22 cellular contexts compared by ENCODE assay signal in the genomic region with DNA sequence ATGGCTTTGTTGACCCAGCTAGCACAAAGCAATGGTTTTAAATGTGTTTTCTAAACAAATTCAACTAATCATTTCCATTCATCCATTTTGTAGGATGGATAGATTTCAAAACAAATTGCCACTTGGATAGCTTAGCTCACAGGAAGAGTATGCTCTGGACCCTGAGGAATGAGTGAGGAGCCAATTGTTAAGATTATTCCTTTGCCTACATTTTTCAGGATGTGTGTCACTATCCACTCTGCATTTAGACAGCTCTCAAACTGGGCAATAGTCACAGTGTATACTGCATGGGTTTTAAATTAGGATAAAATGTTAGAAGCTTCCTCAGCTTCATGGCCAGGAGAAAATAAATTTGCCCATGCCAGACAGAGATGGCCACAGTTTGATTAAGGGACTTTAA.
"Had no signal": no experiment of that assay in that cellular context is flagged by ENCODE, and none has a peak within 500 bp of the region (broad histone marks: within the 10 kb centered on the region; RNA-seq: fewer than 3 reads in every experiment).

No MANE protein-coding gene starts in this region.

- H3K27me3 ChIP-seq: body of pancreas, cardiac muscle cell, left lung, tibial artery had no signal

- H3K9me3 Mint-ChIP-seq: activated naive CD8-positive, alpha-beta T cell treated with anti-CD3 and anti-CD28 coated beads for 36 hours; activated T-cell treated with anti-CD3 and anti-CD28 coated beads, Interleukin-2, amount 50 U/mL, for 24 hours; activated T-helper 2 cell treated with anti-CD3 and anti-CD28 coated beads, Interferon-gamma antibody, Interleukin-2, Interleukin-4, amounts not matched to agents 10 μg/mL and 5 μg/mL and 100 μg/mL, durations not matched to agents 14 hours and 24 hours and 36 hours had no signal

- H3K27me3 Mint-ChIP-seq: activated naive CD8-positive, alpha-beta T cell treated with anti-CD3 and anti-CD28 coated beads for 36 hours; activated T-cell treated with anti-CD3 and anti-CD28 coated beads, Interleukin-2, amount 50 U/mL, for 24 hours; memory B cell; naive B cell; progenitor cell of endocrine pancreas had no signal

- H3K4me3 ChIP-seq: body of pancreas, cardiac muscle cell, left lung, tibial artery had no signal

- FAIRE-seq: TTC549 had no signal

- H3K27ac ChIP-seq: body of pancreas, cardiac muscle cell, epithelial cell of prostate, left lung, tibial artery had no signal

- H3K36me3 ChIP-seq: cardiac muscle cell, left lung, tibial artery had no signal

- H3K4me1 ChIP-seq: body of pancreas, left lung, tibial artery had no signal

- H3K27ac Mint-ChIP-seq: activated naive CD8-positive, alpha-beta T cell treated with anti-CD3 and anti-CD28 coated beads for 36 hours; activated T-cell treated with anti-CD3 and anti-CD28 coated beads, Interleukin-2, amount 50 U/mL, for 24 hours; activated T-helper 2 cell treated with anti-CD3 and anti-CD28 coated beads, Interferon-gamma antibody, Interleukin-2, Interleukin-4, amounts not matched to agents 10 μg/mL and 5 μg/mL and 100 μg/mL, durations not matched to agents 14 hours and 24 hours and 36 hours; immature natural killer cell; memory B cell; naive B cell; progenitor cell of endocrine pancreas had no signal

- ATAC-seq: body of pancreas; left lung; stimulated activated naive CD8-positive, alpha-beta T cell treated with anti-CD3 and anti-CD28 coated beads, Interleukin-15, Interleukin-2, amounts not matched to agents 100 U/mL and 50 U/mL, for 24 hours had no signal

- H3K9me3 ChIP-seq: body of pancreas, left lung, tibial artery had no signal

- H3K4me1 Mint-ChIP-seq: memory B cell, naive B cell, neural crest cell had no signal

- DNase-seq: activated CD4-positive, alpha-beta T cell treated with anti-CD3 and anti-CD28 coated beads for 1 hour; activated CD8-positive, alpha-beta memory T cell treated with anti-CD3 and anti-CD28 coated beads, Interleukin-2, amount 50 U/mL, for 4 hours; activated naive CD4-positive, alpha-beta T cell treated with Interleukin-2 at 50 U/mL for 16 hours; activated naive CD8-positive, alpha-beta T cell treated with anti-CD3 and anti-CD28 coated beads for 36 hours; activated T-cell treated with anti-CD3 and anti-CD28 coated beads, Interleukin-2, amount 50 U/mL, for 24 hours; amniotic stem cell; body of pancreas; immature natural killer cell; left lung; naive B cell; retina; stimulated activated CD4-positive, alpha-beta T cell treated with anti-CD3 and anti-CD28 coated beads, Interleukin-4, amount 100 ng/mL, for 4 hours; stimulated activated naive CD8-positive, alpha-beta T cell treated with anti-CD3 and anti-CD28 coated beads, Interleukin-15, Interleukin-2, amounts not matched to agents 100 U/mL and 50 U/mL, for 24 hours; T-helper 1 cell; tibial artery had no signal

- H3K4me3 Mint-ChIP-seq: activated naive CD8-positive, alpha-beta T cell treated with anti-CD3 and anti-CD28 coated beads for 36 hours; activated T-cell treated with anti-CD3 and anti-CD28 coated beads, Interleukin-2, amount 50 U/mL, for 24 hours; immature natural killer cell; memory B cell; naive B cell; neural crest cell had no signal

- H3K36me3 Mint-ChIP-seq: activated naive CD8-positive, alpha-beta T cell treated with anti-CD3 and anti-CD28 coated beads for 36 hours; immature natural killer cell; memory B cell; naive B cell had no signal
